ENCODE assay signal across 11 cellular contexts in genomic region chr10:93072713-93073538, GRCh38. TPM values are rescaled to one million over a fixed set of nuclear protein-coding genes. Genes with fewer than 3 reads are reported as not detected.
DNase-seq lines count a peak whose midpoint lies in the region; ATAC-seq, FAIRE-seq and TF ChIP-seq lines count a peak whose summit lies in the region.
"Had no signal": no experiment of that assay in that cellular context is flagged by ENCODE, and none has a peak within 500 bp of the region (broad histone marks: within the 10 kb centered on the region; RNA-seq: fewer than 3 reads in every experiment).

No MANE protein-coding gene starts in this region.

- H3K9me3 Mint-ChIP-seq in astrocyte (ENCODE audit: unreplicated experiment): peaks cover 9% of the 10 kb centered on the region

- intact Hi-C loops in Right ventricle myocardium inferior (cut with DNase I) (no loop called here), upper lobe of right lung (cut with DNase I) (loop anchor here (10.0 kb wide), 1 partner anchor 222 kb away; no protein-coding TSS in a partner anchor)

- no peak overlapping the region for H3K9ac ChIP-seq in astrocyte (ENCODE audit: low read length)

- H3K27ac ChIP-seq in cardiac muscle cell (no peak overlapping the region), astrocyte (ENCODE audit: low read depth, low read length) (no peak overlapping the region), mesodermal cell (ENCODE audit: low read depth, low read length, severe bottlenecking) (no peak overlapping the region), upper lobe of right lung (no peak overlapping the region)

- H3K36me3 ChIP-seq in cardiac muscle cell (no peaks in the 10 kb centered on the region), astrocyte (ENCODE audit: insufficient read depth, low read length) (no peaks in the 10 kb centered on the region), mesodermal cell (ENCODE audit: control insufficient read depth, insufficient read depth, low read length) (no peaks in the 10 kb centered on the region), upper lobe of right lung (no peaks in the 10 kb centered on the region)

- 3 to 8% methylated on average over 26 to 29 of the region's 34 CpGs for WGBS in mesodermal cell (ENCODE audit: insufficient coverage in 2 of 2), 2 experiments

- H2AFZ ChIP-seq in astrocyte (ENCODE audit: low read depth, low read length): no peak overlapping the region

- peaks cover 11% of the 10 kb centered on the region for H3K4me1 Mint-ChIP-seq in astrocyte (ENCODE audit: low read depth, unreplicated experiment)

- peaks cover 3% of the 10 kb centered on the region for H3K36me3 Mint-ChIP-seq in astrocyte (ENCODE audit: low read depth, unreplicated experiment)

- H3K27ac Mint-ChIP-seq in astrocyte (ENCODE audit: unreplicated experiment): no peak overlapping the region

- no peak overlapping the region for H3K4me3 Mint-ChIP-seq in astrocyte (ENCODE audit: unreplicated experiment)

- H3K9me3 ChIP-seq in cardiac muscle cell (ENCODE audit: low read depth) (no peaks in the 10 kb centered on the region), astrocyte (ENCODE audit: insufficient read depth, low read depth, low read length) (no peaks in the 10 kb centered on the region), mesodermal cell (ENCODE audit: control insufficient read depth, low read length) (no peaks in the 10 kb centered on the region), upper lobe of right lung (no peaks in the 10 kb centered on the region)

- peaks cover 83% of the 10 kb centered on the region for H3K27me3 Mint-ChIP-seq in astrocyte (ENCODE audit: low read depth, unreplicated experiment)

- no peak for FAIRE-seq in astrocyte (lab: Jason Lieb, UNC)
- FAIRE-seq: endometrium had no signal

- H3K4me3 ChIP-seq in cardiac muscle cell: peak overlapping the region; percentile 54
- no peak overlapping the region for H3K4me3 ChIP-seq in astrocyte (ENCODE audit: insufficient read depth, low read depth, low read length)
- H3K4me3 ChIP-seq in mesodermal cell (ENCODE audit: extremely low read depth, insufficient read depth, low read length, poor library complexity, severe bottlenecking): peak overlapping the region; percentile 18
- peak overlapping the region; percentile 45 for H3K4me3 ChIP-seq in upper lobe of right lung

- DNase-seq in cardiac muscle cell (ENCODE audit: low read depth in 1 of 2, low spot score in 1 of 2) (no peak), Right ventricle myocardium inferior (ENCODE audit: missing footprints) (no peak), astrocyte (ENCODE audit: low read depth) (no peak), upper lobe of right lung (no peak), DMS153 (lab: John Stamatoyannopoulos, UW) (no peak)
- no peak for DNase-seq in activated CD4-positive, alpha-beta T cell treated with anti-CD3 and anti-CD28 coated beads, Interleukin-2, amount 50 U/mL, for 1 hour
- DNase-seq: C1 segment of cervical spinal cord had no signal

- H3K79me2 ChIP-seq in astrocyte (ENCODE audit: insufficient read depth, low read length): no peaks in the 10 kb centered on the region

- H3K27me3 ChIP-seq in cardiac muscle cell (peaks cover 87% of the 10 kb centered on the region), astrocyte (ENCODE audit: insufficient read depth, low read length) (peaks cover 85% of the 10 kb centered on the region), upper lobe of right lung (peaks cover 69% of the 10 kb centered on the region)

- TF ChIP-seq CTCF in cardiac muscle cell (IDR thresholded peaks at IDR 0.05; ENCODE audit: low read depth, low read length) (no peak), astrocyte (IDR thresholded peaks at IDR 0.05; ENCODE audit: insufficient read depth, low read depth, low read length) (no peak), upper lobe of right lung (IDR thresholded peaks at IDR 0.05) (no peak)

- no peaks in the 10 kb centered on the region for H4K20me1 ChIP-seq in astrocyte (ENCODE audit: insufficient read depth, low read length)

- ATAC-seq in Right ventricle myocardium inferior (no peak), upper lobe of right lung (peak; percentile 3), HG03135 (IDR thresholded peaks at IDR 0.05; ENCODE audit: unreplicated experiment) (no peak)

- H3K4me1 ChIP-seq in cardiac muscle cell (ENCODE audit: low read depth) (peaks cover 8% of the 10 kb centered on the region), astrocyte (ENCODE audit: insufficient read depth, low read length) (peaks cover 23% of the 10 kb centered on the region), mesodermal cell (ENCODE audit: control insufficient read depth, insufficient read depth, low read length, poor library complexity, severe bottlenecking) (peaks cover 13% of the 10 kb centered on the region), upper lobe of right lung (peaks cover 41% of the 10 kb centered on the region)

- peak overlapping the region; percentile 75 for H3K4me2 ChIP-seq in astrocyte (ENCODE audit: low read length)

RNA-seq across cellular contexts. Expression of gene CYP26A1, which starts 0.8 kb away (rescaled TPM):
- total RNA-seq in cardiac muscle cell: 1.2 and 2.1 TPM in 2 replicates
- polyA plus RNA-seq in cardiac muscle cell: 1.2 and 3.0 TPM in 2 replicates
- not detected for total RNA-seq in Right ventricle myocardium inferior
- 0.18 and 0.53 TPM in 2 replicates for total RNA-seq in astrocyte
- polyA plus RNA-seq in mesodermal cell (2013, experiment 1 of 2): 3.7 TPM
- polyA plus RNA-seq in mesodermal cell (2013, experiment 2 of 2): 6.7 TPM
- not detected for total RNA-seq in upper lobe of right lung

RNA-seq across cellular contexts. Expression of gene CYP26C1, which starts 12.3 kb away (rescaled TPM):
- total RNA-seq in cardiac muscle cell: 0.06 and 0.21 TPM in 2 replicates
- polyA plus RNA-seq in cardiac muscle cell: 0.06 TPM in 1 of 2 replicates, not detected in the other
- 0.05 TPM for total RNA-seq in Right ventricle myocardium inferior
- total RNA-seq in astrocyte: not detected in 2 replicates
- 0.88 TPM for polyA plus RNA-seq in mesodermal cell (2013, experiment 1 of 2)
- 0.40 TPM for polyA plus RNA-seq in mesodermal cell (2013, experiment 2 of 2)
- total RNA-seq in upper lobe of right lung: 0.35 TPM
- total RNA-seq: LHCN-M2 had no signal
